ENCODE assay signal across 26 cellular contexts in the genomic region with DNA sequence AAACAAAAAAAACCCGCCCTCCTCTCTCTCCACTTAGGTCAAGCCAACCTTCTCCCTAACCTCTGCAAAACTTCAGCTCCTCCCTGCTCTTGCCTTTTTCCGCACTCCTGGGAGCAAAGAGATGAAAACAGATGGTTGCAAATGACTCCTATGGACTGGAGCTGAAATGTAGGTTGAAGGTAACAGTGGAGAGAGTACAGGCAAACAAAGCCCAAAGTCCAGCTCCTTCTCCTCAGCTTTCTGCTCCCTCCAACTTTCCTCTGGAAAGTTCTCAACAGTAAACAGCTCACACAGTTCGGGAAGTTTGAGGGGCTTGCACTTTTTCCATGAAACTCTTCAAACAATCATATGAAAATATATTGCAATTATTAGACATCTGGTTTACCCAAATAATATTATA.
"Had no signal": no experiment of that assay in that cellular context is flagged by ENCODE, and none has a peak within 500 bp of the region (broad histone marks: within the 10 kb centered on the region; RNA-seq: fewer than 3 reads in every experiment).

No MANE protein-coding gene starts in this region.

- H2AFZ ChIP-seq: parathyroid adenoma had no signal

- H3K27ac Mint-ChIP-seq: memory B cell; natural killer cell treated with Interleukin-12 subunit alpha and Interleukin-12 subunit beta and Interleukin-15 and Interleukin-18, amount 100 ng/mL, for 72 hours; stimulated activated memory B cell treated with anti-CD40 and anti-IgM and Interleukin-4, amounts not matched to agents 10 μg/mL and 1 μg/mL and 100 μg/mL, for 72 hours had no signal

- H3K9me3 Mint-ChIP-seq: natural killer cell treated with Interleukin-12 subunit alpha and Interleukin-12 subunit beta and Interleukin-15 and Interleukin-18, amount 100 ng/mL, for 72 hours had no signal

- H3K36me3 ChIP-seq: esophagus muscularis mucosa, gastroesophageal sphincter, heart left ventricle, prostate gland, right atrium auricular region, sigmoid colon, spleen, upper lobe of left lung had no signal

- H3K9ac ChIP-seq: parathyroid adenoma had no signal

- H3K4me3 ChIP-seq: esophagus muscularis mucosa, gastroesophageal sphincter, heart left ventricle, lung, prostate gland, right atrium auricular region, sigmoid colon, spleen, testis, tibial artery, upper lobe of left lung had no signal

- H3K4me1 ChIP-seq: foreskin keratinocyte, prostate gland, right atrium auricular region, testis, tibial artery had no signal

- H3K27me3 ChIP-seq: esophagus muscularis mucosa, foreskin keratinocyte, gastroesophageal sphincter, heart left ventricle, right atrium auricular region, sigmoid colon, spleen, testis, tibial artery, upper lobe of left lung had no signal

- ATAC-seq: foreskin keratinocyte; gastroesophageal sphincter; heart left ventricle; left cardiac atrium; left ventricle myocardium superior; natural killer cell treated with Interleukin-12 subunit alpha and Interleukin-12 subunit beta and Interleukin-15 and Interleukin-18, amount 100 ng/mL, for 72 hours; stimulated activated memory B cell treated with anti-CD40 and anti-IgM and Interleukin-4, amounts not matched to agents 10 μg/mL and 1 μg/mL and 100 μg/mL, for 72 hours; stimulated activated naive CD8-positive, alpha-beta T cell treated with anti-CD3 and anti-CD28 coated beads, Interleukin-15, Interleukin-2, amounts not matched to agents 100 U/mL and 50 U/mL, for 24 hours had no signal

- H3K4me3 Mint-ChIP-seq: memory B cell; naive B cell; natural killer cell treated with Interleukin-12 subunit alpha and Interleukin-12 subunit beta and Interleukin-15 and Interleukin-18, amount 100 ng/mL, for 72 hours; neural crest cell; stimulated activated memory B cell treated with anti-CD40 and anti-IgM and Interleukin-4, amounts not matched to agents 10 μg/mL and 1 μg/mL and 100 μg/mL, for 72 hours had no signal

- H3K9me3 ChIP-seq: gastroesophageal sphincter, prostate gland, testis had no signal

- H3K27ac ChIP-seq: esophagus muscularis mucosa, foreskin keratinocyte, heart left ventricle, parathyroid adenoma, prostate gland, right atrium auricular region, sigmoid colon, spleen, testis, tibial artery, upper lobe of left lung had no signal

- DNase-seq: dermis blood vessel endothelial cell; effector memory CD4-positive, alpha-beta T cell; foreskin keratinocyte; heart left ventricle; hippocampal formation; left cardiac atrium; left ventricle myocardium superior; naive B cell; sigmoid colon; spleen; stimulated activated CD4-positive, alpha-beta T cell treated with anti-CD3 and anti-CD28 coated beads, Interleukin-4, amount 100 ng/mL, for 4 hours; stimulated activated naive CD8-positive, alpha-beta T cell treated with anti-CD3 and anti-CD28 coated beads, Interleukin-15, Interleukin-2, amounts not matched to agents 100 U/mL and 50 U/mL, for 24 hours; substantia nigra; testis; upper lobe of left lung had no signal
